10 cellular contexts compared by ENCODE assay signal in genomic region chr17:43755389-43755875, GRCh38. TPM values are rescaled to one million over a fixed set of nuclear protein-coding genes. Genes with fewer than 3 reads are reported as not detected.
DNase-seq lines count a peak whose midpoint lies in the region; ATAC-seq and FAIRE-seq lines count a peak whose summit lies in the region.
"Had no signal": no experiment of that assay in that cellular context is flagged by ENCODE, and none has a peak within 500 bp of the region (broad histone marks: within the 10 kb centered on the region; RNA-seq: fewer than 3 reads in every experiment).

No MANE protein-coding gene starts in this region.

- FAIRE-seq in RCC 7860 (lab: Jason Lieb, UNC) = no peak

- ATAC-seq in stimulated activated naive CD8-positive, alpha-beta T cell treated with anti-CD3 and anti-CD28 coated beads, Interleukin-15, amount 100 ng/mL, for 72 hours = peak; percentile 41
- ATAC-seq in HG03565 (IDR thresholded peaks at IDR 0.05; ENCODE audit: unreplicated experiment) = no peak

- no peaks in the 10 kb centered on the region for H3K9me3 Mint-ChIP-seq in activated CD4-positive, alpha-beta T cell treated with anti-CD3 and anti-CD28 coated beads, Interleukin-2, amount 10 ng/mL, durations not matched to agents 24 days and 14 days
- H3K9me3 Mint-ChIP-seq in immature natural killer cell = no peaks in the 10 kb centered on the region
- H3K9me3 Mint-ChIP-seq in stimulated activated naive CD8-positive, alpha-beta T cell treated with anti-CD3 and anti-CD28 coated beads, Interleukin-15, amount 100 ng/mL, for 72 hours = no peaks in the 10 kb centered on the region
- H3K9me3 Mint-ChIP-seq: T-helper 1 cell treated with Interleukin-12 subunit alpha and Interleukin-12 subunit beta and Interleukin-4 antibody, amounts not matched to agents 30 μg/mL and 1 μg/mL, for 36 hours had no signal

- intact Hi-C loops in activated CD4-positive, alpha-beta T cell treated with anti-CD3 and anti-CD28 coated beads, Interleukin-2, amount 10 ng/mL, durations not matched to agents 24 days and 14 days (cut with micrococcal nuclease) = no loop called here

- H3K27me3 Mint-ChIP-seq in activated CD4-positive, alpha-beta T cell treated with anti-CD3 and anti-CD28 coated beads, Interleukin-2, amount 10 ng/mL, durations not matched to agents 24 days and 14 days = peaks cover 43% of the 10 kb centered on the region
- H3K27me3 Mint-ChIP-seq in immature natural killer cell (ENCODE audit: low read depth in 3 of 3) = peaks cover 23 to 42% (median 26%) of the 10 kb centered on the region in 3 donors
- peaks cover 79% of the 10 kb centered on the region for H3K27me3 Mint-ChIP-seq in stimulated activated naive CD8-positive, alpha-beta T cell treated with anti-CD3 and anti-CD28 coated beads, Interleukin-15, amount 100 ng/mL, for 72 hours

- H3K4me3 Mint-ChIP-seq in activated CD4-positive, alpha-beta T cell treated with anti-CD3 and anti-CD28 coated beads, Interleukin-2, amount 10 ng/mL, durations not matched to agents 24 days and 14 days = no peak overlapping the region
- peak overlapping the region; percentile 36 to 77 (median 58) for H3K4me3 Mint-ChIP-seq in immature natural killer cell
- no peak overlapping the region for H3K4me3 Mint-ChIP-seq in stimulated activated naive CD8-positive, alpha-beta T cell treated with anti-CD3 and anti-CD28 coated beads, Interleukin-15, amount 100 ng/mL, for 72 hours
- H3K4me3 Mint-ChIP-seq: T-helper 1 cell treated with Interleukin-12 subunit alpha and Interleukin-12 subunit beta and Interleukin-4 antibody, amounts not matched to agents 30 μg/mL and 1 μg/mL, for 36 hours had no signal

- no peak overlapping the region for H3K27ac Mint-ChIP-seq in activated CD4-positive, alpha-beta T cell treated with anti-CD3 and anti-CD28 coated beads, Interleukin-2, amount 10 ng/mL, durations not matched to agents 24 days and 14 days
- H3K27ac Mint-ChIP-seq in immature natural killer cell = peak overlapping the region in 1 of 6 donors; percentile 49
- H3K27ac Mint-ChIP-seq in stimulated activated naive CD8-positive, alpha-beta T cell treated with anti-CD3 and anti-CD28 coated beads, Interleukin-15, amount 100 ng/mL, for 72 hours = no peak overlapping the region
- H3K27ac Mint-ChIP-seq: T-helper 1 cell treated with Interleukin-12 subunit alpha and Interleukin-12 subunit beta and Interleukin-4 antibody, amounts not matched to agents 30 μg/mL and 1 μg/mL, for 36 hours had no signal

- H3K36me3 Mint-ChIP-seq in activated CD4-positive, alpha-beta T cell treated with anti-CD3 and anti-CD28 coated beads, Interleukin-2, amount 10 ng/mL, durations not matched to agents 24 days and 14 days (ENCODE audit: low read depth) = no peaks in the 10 kb centered on the region
- peaks cover 0 to 4% (median 0%) of the 10 kb centered on the region in 3 donors for H3K36me3 Mint-ChIP-seq in immature natural killer cell

- peak; percentile 73 for DNase-seq in activated CD4-positive, alpha-beta T cell treated with anti-CD3 and anti-CD28 coated beads, Interleukin-2, amount 10 ng/mL, durations not matched to agents 24 days and 14 days
- DNase-seq in activated CD4-positive, alpha-beta T cell treated with anti-CD3 and anti-CD28 coated beads, Interleukin-2, amount 50 U/mL, for 1 hour = no peak
- DNase-seq in astrocyte of the hippocampus (ENCODE audit: low read depth, low spot score) = peak; percentile 73
- DNase-seq in immature natural killer cell = peak; percentile 50 to 59 (median 56)
- DNase-seq in stimulated activated naive CD8-positive, alpha-beta T cell treated with anti-CD3 and anti-CD28 coated beads, Interleukin-15, amount 100 ng/mL, for 72 hours = peak in 1 of 2 donors; percentile 20
- no peak for DNase-seq in RCC 7860 (ENCODE audit: low spot score)
- no peak for DNase-seq in RKO (ENCODE audit: low spot score)
- DNase-seq: central memory CD4-positive, alpha-beta T cell had no signal

- peaks cover 6% of the 10 kb centered on the region for H3K4me1 Mint-ChIP-seq in activated CD4-positive, alpha-beta T cell treated with anti-CD3 and anti-CD28 coated beads, Interleukin-2, amount 10 ng/mL, durations not matched to agents 24 days and 14 days
- peaks cover 35 to 36% of the 10 kb centered on the region in 2 donors for H3K4me1 Mint-ChIP-seq in immature natural killer cell
- no peaks in the 10 kb centered on the region for H3K4me1 Mint-ChIP-seq in stimulated activated naive CD8-positive, alpha-beta T cell treated with anti-CD3 and anti-CD28 coated beads, Interleukin-15, amount 100 ng/mL, for 72 hours

RNA-seq across cellular contexts. Expression of gene SOST, which starts 3.2 kb away (rescaled TPM):
- not detected in 2 replicates for total RNA-seq in activated CD4-positive, alpha-beta T cell treated with anti-CD3 and anti-CD28 coated beads, Interleukin-2, amount 10 ng/mL, durations not matched to agents 24 days and 14 days
- polyA plus RNA-seq in immature natural killer cell = under 1 TPM in 1 of 3 donors, not detected in 2; 0.10 TPM

RNA-seq across cellular contexts. Expression of gene DUSP3, which starts 23.3 kb away (rescaled TPM):
- total RNA-seq in activated CD4-positive, alpha-beta T cell treated with anti-CD3 and anti-CD28 coated beads, Interleukin-2, amount 10 ng/mL, durations not matched to agents 24 days and 14 days = 16.5 and 18.3 TPM in 2 replicates
- 10 to 100 TPM in 2 of 3 donors, 1 to 10 TPM in 1; 9.1 to 13.6 (median 12.3) TPM for polyA plus RNA-seq in immature natural killer cell

RNA-seq across cellular contexts. Expression of gene CFAP97D1, which starts 24.8 kb away (rescaled TPM):
- not detected in 2 replicates for total RNA-seq in activated CD4-positive, alpha-beta T cell treated with anti-CD3 and anti-CD28 coated beads, Interleukin-2, amount 10 ng/mL, durations not matched to agents 24 days and 14 days
- not detected for polyA plus RNA-seq in immature natural killer cell

Comparison
In these comparisons a context has a peak if more than half of its experiments do, and no peak if none do; other contexts are left out.
1. DNase-seq: peak in activated CD4-positive, alpha-beta T cell treated with anti-CD3 and anti-CD28 coated beads, Interleukin-2, amount 10 ng/mL, durations not matched to agents 24 days and 14 days (single experiment), astrocyte of the hippocampus (single experiment) and immature natural killer cell (3 of 3); none in activated CD4-positive, alpha-beta T cell treated with anti-CD3 and anti-CD28 coated beads, Interleukin-2, amount 50 U/mL, for 1 hour (single experiment), RCC 7860 (single experiment) and RKO (single experiment).
2. H3K4me3 Mint-ChIP-seq: peak in immature natural killer cell (5 of 5); none in activated CD4-positive, alpha-beta T cell treated with anti-CD3 and anti-CD28 coated beads, Interleukin-2, amount 10 ng/mL, durations not matched to agents 24 days and 14 days (single experiment) and stimulated activated naive CD8-positive, alpha-beta T cell treated with anti-CD3 and anti-CD28 coated beads, Interleukin-15, amount 100 ng/mL, for 72 hours (0 of 2).